Comparison of ENCODE assay signal across 19 cellular contexts in the genomic region with DNA sequence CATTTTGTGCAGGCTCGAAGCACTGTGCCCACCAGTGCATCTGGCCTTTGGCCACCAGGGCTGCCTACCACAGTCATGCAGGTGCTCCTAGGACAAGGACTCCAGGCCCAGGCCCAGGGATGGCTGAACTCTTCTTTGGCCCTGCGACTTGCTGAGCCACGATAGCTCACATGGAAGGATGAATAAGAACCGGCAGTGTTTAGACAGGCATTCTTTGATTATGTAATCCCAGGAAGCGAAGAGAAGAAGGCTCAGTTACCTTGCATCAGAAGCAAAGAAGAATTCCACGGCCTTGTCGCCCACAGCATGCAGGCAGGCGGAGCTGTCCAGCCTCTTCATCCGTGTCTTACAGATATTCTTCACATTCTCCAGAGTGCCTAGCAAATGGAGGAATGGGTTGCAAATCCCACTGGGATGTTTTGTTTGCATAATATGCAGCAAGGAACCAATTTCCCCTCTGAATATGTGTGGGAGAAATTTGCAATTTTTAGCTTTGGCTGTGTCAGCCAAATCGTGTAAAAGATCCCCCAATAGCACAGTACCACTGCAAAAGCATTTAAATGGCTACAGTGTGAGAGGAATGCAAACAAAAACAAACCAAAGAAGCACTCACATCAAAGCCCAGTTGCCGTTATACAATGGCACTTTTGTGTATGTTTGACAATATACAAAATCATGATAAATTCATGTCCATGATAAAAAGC. TPM values are rescaled to one million over a fixed set of nuclear protein-coding genes. Genes with fewer than 3 reads are reported as not detected.
DNase-seq lines count a peak whose midpoint lies in the region; ATAC-seq, FAIRE-seq and TF ChIP-seq lines count a peak whose summit lies in the region.
"Had no signal": no experiment of that assay in that cellular context is flagged by ENCODE, and none has a peak within 500 bp of the region (broad histone marks: within the 10 kb centered on the region; RNA-seq: fewer than 3 reads in every experiment).

No MANE protein-coding gene starts in this region.

- H2BK20ac ChIP-seq in H1 (ENCODE audit: low read length): no peak overlapping the region

- TF ChIP-seq EP300 in H1 (IDR thresholded peaks at IDR 0.05; ENCODE audit: borderline replicate concordance in 1 of 2, low read depth in 2 of 2, low read length in 2 of 2): no peak

- DNase-seq in Caki2 (ENCODE audit: low read depth): peak; percentile 79
- DNase-seq in SK-MEL-5 (ENCODE audit: low read depth, low spot score): peak; percentile 19
- DNase-seq in H1 (ENCODE audit: low read depth in 1 of 2, low spot score in 2 of 2): no peak
- DNase-seq in medulla oblongata (ENCODE audit: extremely low spot score): peak; percentile 29
- no peak for DNase-seq in NCI-H82 treated with DMSO at 0.1 percent for 48 hours (lab: John Stamatoyannopoulos, UW; ENCODE audit: unreplicated experiment)
- no peak for DNase-seq in SHP77 (lab: John Stamatoyannopoulos, UW)
- DNase-seq: activated CD8-positive, alpha-beta T cell treated with anti-CD3 and anti-CD28 coated beads for 36 hours; activated effector memory CD4-positive, alpha-beta T cell treated with Interleukin-2 at 50 U/mL for 16 hours; BE2C; central memory CD4-positive, alpha-beta T cell; MV-4-11; naive B cell; sigmoid colon had no signal

- H3K4ac ChIP-seq in H1 (replicated peaks; ENCODE audit: insufficient read length, low read depth, low read length): no peak overlapping the region

- in situ Hi-C loops in Caki2 (cut with HindIII; ENCODE audit: low pct_unique_long_range_greater_than_20kb, low sequenced_read_pairs): no loop called here
- in situ Hi-C loops in SK-MEL-5 (cut with HindIII; ENCODE audit: low pct_unique_long_range_greater_than_20kb, low sequenced_read_pairs): no loop called here

- FAIRE-seq in H1 (lab: Jason Lieb, UNC): no peak
- FAIRE-seq: islet of Langerhans had no signal

- H2BK120ac ChIP-seq in H1 (replicated peaks; ENCODE audit: low read depth, low read length): no peak overlapping the region

- H3K27ac ChIP-seq in H1 (ENCODE audit: low read depth, low read length): no peak overlapping the region
- H3K27ac ChIP-seq: foreskin keratinocyte, sigmoid colon had no signal

- no peak overlapping the region for H3K14ac ChIP-seq in H1 (ENCODE audit: insufficient read length)

- CTCF ChIA-PET in H1 (lab: Charles Lee; ENCODE audit: partially characterized antibody): interaction anchor here (0.6 to 14.0 kb wide), 7 partner anchors 6 to 113 kb away, joined by 3 to 192 read pairs (median 4); no protein-coding TSS in a partner anchor

- no peak overlapping the region for H2BK15ac ChIP-seq in H1 (ENCODE audit: low read length)

- no peak for ATAC-seq in HG02840 (IDR thresholded peaks at IDR 0.05; ENCODE audit: low FRiP score, unreplicated experiment)
- no peak for ATAC-seq in GM21360 (IDR thresholded peaks at IDR 0.05; ENCODE audit: unreplicated experiment)
- ATAC-seq: activated CD8-positive, alpha-beta T cell treated with anti-CD3 and anti-CD28 coated beads for 36 hours; foreskin keratinocyte had no signal

- TF ChIP-seq RAD21 in H1 (IDR thresholded peaks at IDR 0.05 in 1 of 2, conservative IDR thresholded peaks at IDR 0.05 in 1 of 2; ENCODE audit: low read depth in 2 of 2, low read length in 2 of 2): no peak

- no peak overlapping the region for H2BK12ac ChIP-seq in H1 (ENCODE audit: low read depth, low read length)

- no peaks in the 10 kb centered on the region for H3K79me1 ChIP-seq in H1 (ENCODE audit: low read depth, low read length)

- H2AK5ac ChIP-seq in H1 (ENCODE audit: low read depth, low read length): no peak overlapping the region

- no peak for TF ChIP-seq CTCF in H1 (IDR thresholded peaks at IDR 0.05; ENCODE audit: control extremely low read depth in 1 of 3, insufficient read depth in 1 of 3, low read depth in 1 of 3, low read length in 3 of 3)

- 85% methylated on average over 11 of the region's 11 CpGs; no CpG with 5 or more reads in 1 of the 2 experiments for WGBS in H1 (ENCODE audit: extremely low coverage in 1 of 2, insufficient coverage in 1 of 2, insufficient read length in 1 of 2, insufficient replicate concordance in 2 of 2, low coverage in 1 of 2, low lambda C conversion rate in 2 of 2, missing lambda C conversion rate in 1 of 2), 2 experiments

- H4K5ac ChIP-seq in H1 (ENCODE audit: insufficient read length, low read depth, low read length): no peak overlapping the region

- no peak overlapping the region for H3K18ac ChIP-seq in H1 (ENCODE audit: extremely low read depth, low read length)

- no peak overlapping the region for H3K9ac ChIP-seq in H1 (replicated peaks in 1 of 4; ENCODE audit: extremely low read depth in 1 of 4, low read depth in 3 of 4, low read length in 3 of 4)

- no peak overlapping the region for H3K56ac ChIP-seq in H1 (replicated peaks; ENCODE audit: insufficient read length, low read depth, low read length)

- H3K36me3 ChIP-seq in H1 (ENCODE audit: control insufficient read depth in 2 of 4, insufficient read depth in 4 of 4, low read length in 3 of 4): peaks cover 26 to 84% (median 68%) of the 10 kb centered on the region in 4 experiments
- H3K36me3 ChIP-seq: BE2C had no signal

- no peak overlapping the region for H4K91ac ChIP-seq in H1 (replicated peaks; ENCODE audit: insufficient read length, low read length)

- POLR2A ChIA-PET in H1 (lab: Charles Lee; ENCODE audit: partially characterized antibody): interaction anchor here (0.9 to 1.3 kb wide), 5 partner anchors 8 to 27 kb away, joined by 3 to 4 read pairs (median 4); no protein-coding TSS in a partner anchor

- H3K4me1 ChIP-seq in H1 (replicated peaks in 1 of 4; ENCODE audit: control insufficient read depth in 3 of 4, insufficient read depth in 4 of 4, low read length in 3 of 4): peaks cover 0 to 2% (median 0%) of the 10 kb centered on the region in 4 experiments; a peak in 3 of 7 replicates
- H3K4me1 ChIP-seq: BE2C, foreskin keratinocyte had no signal

- H3K79me2 ChIP-seq in H1 (ENCODE audit: control insufficient read depth in 1 of 2, insufficient read depth in 2 of 2, low read length in 2 of 2): no peaks in the 10 kb centered on the region

- no peak overlapping the region for H3K4me2 ChIP-seq in H1 (ENCODE audit: insufficient read depth in 1 of 2, low read depth in 2 of 2, low read length in 2 of 2)

- H2BK5ac ChIP-seq in H1 (ENCODE audit: low read depth, low read length): peak overlapping the region; percentile 16; the same call in 1 of the 2 replicates

- H3K23ac ChIP-seq in H1 (ENCODE audit: insufficient read length): no peak overlapping the region

- no peak overlapping the region for H3K4me3 ChIP-seq in H1 (ENCODE audit: extremely low read depth in 1 of 4, insufficient read depth in 2 of 4, low read depth in 3 of 4, low read length in 4 of 4)
- H3K4me3 ChIP-seq: sigmoid colon had no signal

- no peaks in the 10 kb centered on the region for H3K23me2 ChIP-seq in H1 (ENCODE audit: low read depth, low read length)

- H3K27me3 ChIP-seq in H1 (replicated peaks in 1 of 4; ENCODE audit: control insufficient read depth in 3 of 4, extremely low read depth in 1 of 4, insufficient read depth in 3 of 4, low read length in 3 of 4): no peaks in the 10 kb centered on the region
- H3K27me3 ChIP-seq: BE2C, foreskin keratinocyte, sigmoid colon had no signal

- H3K9me3 ChIP-seq in H1 (ENCODE audit: insufficient read depth in 2 of 2, low read depth in 1 of 2, low read length in 1 of 2): no peaks in the 10 kb centered on the region
- H3K9me3 ChIP-seq: BE2C, sigmoid colon had no signal

- peaks cover 0 to 9% of the 10 kb centered on the region in 2 experiments for H4K20me1 ChIP-seq in H1 (replicated peaks in 1 of 2; ENCODE audit: control insufficient read depth in 1 of 2, insufficient read depth in 2 of 2, low read length in 2 of 2)

- no peak overlapping the region for H4K8ac ChIP-seq in H1 (ENCODE audit: extremely low read depth, insufficient read depth, low read length)

- H2AFZ ChIP-seq in H1 (ENCODE audit: low read length): no peak overlapping the region

- no peak for TF ChIP-seq POLR2A in H1 (IDR thresholded peaks at IDR 0.05; ENCODE audit: control extremely low read depth in 1 of 2, low read depth in 2 of 2, low read length in 2 of 2)

TF ChIP-seq in H1, 55 proteins besides CTCF, POLR2A, EP300 and RAD21 (continues in another document):
- no peak for TF ChIP-seq NRF1 (IDR thresholded peaks at IDR 0.05; ENCODE audit: low read depth, low read length)
- TF ChIP-seq KDM4A (IDR thresholded peaks at IDR 0.05; ENCODE audit: low read depth, low read length, severe bottlenecking): no peak

RNA-seq across cellular contexts. Expression of a gene that starts 29.1 kb away (rescaled TPM):
- 3.7 and 5.2 TPM in 2 replicates for total RNA-seq in Caki2 (2014; rRNA removed; shearing (Covaris generic); ENCODE audit: low replicate concordance)
- total RNA-seq in SK-MEL-5 (2014; rRNA removed; shearing (Covaris generic)): 1.7 and 2.3 TPM in 2 replicates
- polyA plus RNA-seq in SK-MEL-5 (2015; cell fraction: cytosol; rRNA removed): 2.1 and 2.7 TPM in 2 replicates
- polyA plus RNA-seq in SK-MEL-5 (2015; cell fraction: nucleus; rRNA removed): 2.9 and 3.0 TPM in 2 replicates
- 141 and 143 TPM in 2 replicates for total RNA-seq in H1 (2021; fragmentation: NEBNext Ultra II Directional; extraction: Animal tissue kit (Norgen Biotek cat#: 25700))
- 83.7 and 90.0 TPM in 2 replicates for polyA plus RNA-seq in H1 (2011; rRNA removed)
- polyA plus RNA-seq in H1 (2011; cell fraction: cytosol; rRNA removed): 101 TPM
- polyA plus RNA-seq in H1 (2011; cell fraction: nucleus; rRNA removed): 136 TPM
- polyA plus RNA-seq in H1 (2012, experiment 1 of 2): 78.6 to 104 TPM (median 83.3 TPM) in 4 replicates
- polyA plus RNA-seq in H1 (2012, experiment 2 of 2): 47.5 TPM
- 73.7 TPM for polyA plus RNA-seq in H1 (2013, experiment 1 of 2)
- 66.5 TPM for polyA plus RNA-seq in H1 (2013, experiment 2 of 2)
- polyA minus RNA-seq in H1 (2011; rRNA and poly(A)+ RNA removed): 118 and 127 TPM in 2 replicates
- 56.6 TPM for polyA minus RNA-seq in H1 (2011; cell fraction: cytosol; rRNA and poly(A)+ RNA removed)
- polyA minus RNA-seq in H1 (2011; cell fraction: nucleus; rRNA and poly(A)+ RNA removed): 80.8 TPM
- total RNA-seq: activated CD8-positive, alpha-beta T cell treated with anti-CD3 and anti-CD28 coated beads for 36 hours; OCI-LY7; T-helper 2 cell treated with Interferon-gamma antibody and Interleukin-4, amounts not matched to agents 100 ng/mL and 5 ng/mL, for 36 hours had no signal

RNA-seq across cellular contexts. Expression of a gene that starts 32.2 kb away (rescaled TPM):
- 33.4 and 46.5 TPM in 2 replicates for total RNA-seq in Caki2 (2014; rRNA removed; shearing (Covaris generic); ENCODE audit: low replicate concordance)
- total RNA-seq in SK-MEL-5 (2014; rRNA removed; shearing (Covaris generic)): 12.8 and 16.0 TPM in 2 replicates
- polyA plus RNA-seq in SK-MEL-5 (2015; cell fraction: cytosol; rRNA removed): 19.2 and 22.3 TPM in 2 replicates
- 17.1 and 19.9 TPM in 2 replicates for polyA plus RNA-seq in SK-MEL-5 (2015; cell fraction: nucleus; rRNA removed)
- total RNA-seq in H1 (2021; fragmentation: NEBNext Ultra II Directional; extraction: Animal tissue kit (Norgen Biotek cat#: 25700)): 37.9 and 43.7 TPM in 2 replicates
- polyA plus RNA-seq in H1 (2011; rRNA removed): 18.3 and 22.3 TPM in 2 replicates
- polyA plus RNA-seq in H1 (2011; cell fraction: cytosol; rRNA removed): 27.1 TPM
- polyA plus RNA-seq in H1 (2011; cell fraction: nucleus; rRNA removed): 16.9 TPM
- 20.5 to 30.0 TPM (median 24.3 TPM) in 4 replicates for polyA plus RNA-seq in H1 (2012, experiment 1 of 2)
- 2.9 TPM for polyA plus RNA-seq in H1 (2012, experiment 2 of 2)
- polyA plus RNA-seq in H1 (2013, experiment 1 of 2): 21.8 TPM
- polyA plus RNA-seq in H1 (2013, experiment 2 of 2): 22.3 TPM
- polyA minus RNA-seq in H1 (2011; rRNA and poly(A)+ RNA removed): 47.8 and 64.8 TPM in 2 replicates
- 17.2 TPM for polyA minus RNA-seq in H1 (2011; cell fraction: cytosol; rRNA and poly(A)+ RNA removed)
- polyA minus RNA-seq in H1 (2011; cell fraction: nucleus; rRNA and poly(A)+ RNA removed): 28.5 TPM

Comparison
In these comparisons a context has a peak if more than half of its experiments do, and no peak if none do; other contexts are left out.
1. DNase-seq: peak in Caki2 (single experiment), SK-MEL-5 (single experiment) and medulla oblongata (single experiment); none in H1 (0 of 2), NCI-H82 treated with DMSO at 0.1 percent for 48 hours (single experiment) and SHP77 (0 of 2).
2. RNA of a gene that starts 29.1 kb away (total RNA-seq): 141 to 143 TPM in H1; 3.7 to 5.2 TPM in Caki2 and 1.7 to 2.3 TPM in SK-MEL-5; every median in the first group is over 10 times any median in the second.